In the genomic region with DNA sequence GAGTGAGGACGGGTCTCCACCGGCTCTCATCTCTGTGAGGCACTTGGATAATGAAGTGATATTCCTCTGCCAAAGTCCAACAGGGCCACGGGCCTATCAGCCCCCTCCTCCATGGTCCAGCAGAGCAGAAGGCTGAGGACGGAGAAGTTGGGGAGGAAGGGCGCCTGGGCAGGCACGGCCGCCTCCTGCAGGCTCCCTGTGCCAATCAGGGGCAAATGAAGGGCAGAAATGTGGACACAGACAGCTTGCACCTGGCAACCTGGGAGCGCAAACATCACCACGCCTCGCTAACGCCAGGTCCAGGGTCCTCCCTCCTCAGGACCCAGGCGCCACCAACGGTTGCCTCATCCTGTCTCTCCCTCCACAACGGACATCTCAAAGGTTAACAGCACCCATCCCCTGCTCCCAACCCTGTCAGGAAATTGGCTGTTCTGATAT, we compare ENCODE assay signal across 11 cellular contexts. TPM values are rescaled to one million over a fixed set of nuclear protein-coding genes. Genes with fewer than 3 reads are reported as not detected.
A peak's percentile ranks its signal among the peaks of the same experiment; 100 is the strongest.
DNase-seq lines count a peak whose midpoint lies in the region; ATAC-seq, FAIRE-seq and TF ChIP-seq lines count a peak whose summit lies in the region.
"Had no signal": no experiment of that assay in that cellular context is flagged by ENCODE, and none has a peak within 500 bp of the region (broad histone marks: within the 10 kb centered on the region; RNA-seq: fewer than 3 reads in every experiment).

No MANE protein-coding gene starts in this region.

- H3K9ac ChIP-seq in BLaER1 (no peak overlapping the region), mucosa of stomach (ENCODE audit: low read length) (peak overlapping the region; percentile 43)

- no peaks in the 10 kb centered on the region for H3K27me3 ChIP-seq in BLaER1
- no peaks in the 10 kb centered on the region for H3K27me3 ChIP-seq in mucosa of stomach (ENCODE audit: control insufficient read depth, insufficient read depth, low read length)

- no peak for FAIRE-seq in HTR-8/SVneo (lab: Jason Lieb, UNC)

- TF ChIP-seq CTCF in HEK293 (tag by site-specific recombination; IDR thresholded peaks at IDR 0.05) (no peak), Calu3 (IDR thresholded peaks at IDR 0.05; ENCODE audit: unreplicated experiment) (no peak)

- peak overlapping the region; percentile 47 for H3K27ac Mint-ChIP-seq in activated naive CD8-positive, alpha-beta T cell treated with anti-CD3 and anti-CD28 coated beads, Interleukin-2, amount 50 U/mL, for 24 hours
- no peak overlapping the region for H3K27ac Mint-ChIP-seq in Calu3 (ENCODE audit: unreplicated experiment)

- H3K9me3 ChIP-seq in BLaER1 (no peaks in the 10 kb centered on the region), HEK293 (ENCODE audit: control insufficient read depth, insufficient read depth, low read depth, low read length) (no peaks in the 10 kb centered on the region), mucosa of stomach (ENCODE audit: control insufficient read depth, low read length) (no peaks in the 10 kb centered on the region)

- H4K20me1 ChIP-seq in BLaER1: peaks cover 99% of the 10 kb centered on the region

- peaks cover 16% of the 10 kb centered on the region for H3K36me3 ChIP-seq in BLaER1
- peaks cover 0 to 57% of the 10 kb centered on the region in 2 experiments for H3K36me3 ChIP-seq in HEK293 (ENCODE audit: control insufficient read depth in 2 of 2, insufficient read depth in 1 of 2, low read length in 2 of 2)
- no peaks in the 10 kb centered on the region for H3K36me3 ChIP-seq in mucosa of stomach (ENCODE audit: control insufficient read depth, insufficient read depth, low read length)

- no peak overlapping the region for H3K4me3 Mint-ChIP-seq in activated naive CD8-positive, alpha-beta T cell treated with anti-CD3 and anti-CD28 coated beads, Interleukin-2, amount 50 U/mL, for 24 hours
- H3K4me3 Mint-ChIP-seq in Calu3 (ENCODE audit: low read depth, unreplicated experiment): no peak overlapping the region

- no peaks in the 10 kb centered on the region for H3K9me3 Mint-ChIP-seq in activated naive CD8-positive, alpha-beta T cell treated with anti-CD3 and anti-CD28 coated beads, Interleukin-2, amount 50 U/mL, for 24 hours
- H3K9me3 Mint-ChIP-seq in Calu3 (ENCODE audit: low read depth, unreplicated experiment): no peaks in the 10 kb centered on the region

- peaks cover 94% of the 10 kb centered on the region for H3K4me1 ChIP-seq in BLaER1
- H3K4me1 ChIP-seq in HEK293 (ENCODE audit: control insufficient read depth, insufficient read depth, low read length): peaks cover 68% of the 10 kb centered on the region
- peaks cover 94% of the 10 kb centered on the region for H3K4me1 ChIP-seq in mucosa of stomach (ENCODE audit: control insufficient read depth, insufficient read depth, low read length)

- H3K4me1 Mint-ChIP-seq in activated naive CD8-positive, alpha-beta T cell treated with anti-CD3 and anti-CD28 coated beads, Interleukin-2, amount 50 U/mL, for 24 hours: peaks cover 92% of the 10 kb centered on the region
- H3K4me1 Mint-ChIP-seq in Calu3 (ENCODE audit: low read depth, unreplicated experiment): peaks cover 74% of the 10 kb centered on the region

- H3K36me3 Mint-ChIP-seq in activated naive CD8-positive, alpha-beta T cell treated with anti-CD3 and anti-CD28 coated beads, Interleukin-2, amount 50 U/mL, for 24 hours (ENCODE audit: low read depth): peaks cover 19% of the 10 kb centered on the region
- peaks cover 36% of the 10 kb centered on the region for H3K36me3 Mint-ChIP-seq in Calu3 (ENCODE audit: insufficient read depth, unreplicated experiment)

- DNase-seq in activated naive CD8-positive, alpha-beta T cell treated with anti-CD3 and anti-CD28 coated beads, Interleukin-2, amount 50 U/mL, for 24 hours: no peak
- DNase-seq in HTR-8/SVneo (ENCODE audit: insufficient read length, low spot score) (no peak), Calu3 (no peak)
- DNase-seq: activated CD4-positive, CD25-positive, alpha-beta regulatory T cell; NK-92 treated with Interleukin-12 subunit alpha and Interleukin-12 subunit beta, amount 100 ng/mL, for 24 hours; stimulated activated CD4-positive, alpha-beta T cell treated with anti-CD3 and anti-CD28 coated beads, Interleukin-4, amount 100 ng/mL, for 4 hours had no signal

- H3K27ac ChIP-seq in BLaER1: no peak overlapping the region
- no peak overlapping the region for H3K27ac ChIP-seq in HEK293 (ENCODE audit: extremely low read depth, low read depth, low read length)

- intact Hi-C loops in Calu3 (cut with micrococcal nuclease; ENCODE audit: unreplicated experiment): no loop called here

- H3K4me3 ChIP-seq in BLaER1: no peak overlapping the region
- no peak overlapping the region for H3K4me3 ChIP-seq in HEK293 (ENCODE audit: low read depth, low read length)
- no peak overlapping the region for H3K4me3 ChIP-seq in mucosa of stomach (ENCODE audit: low read length)

- peak overlapping the region; percentile 96 for H3K4me2 ChIP-seq in BLaER1

- ATAC-seq in activated naive CD8-positive, alpha-beta T cell treated with anti-CD3 and anti-CD28 coated beads, Interleukin-2, amount 50 U/mL, for 24 hours: no peak
- ATAC-seq in HG03139 (IDR thresholded peaks at IDR 0.05; ENCODE audit: unreplicated experiment) (no peak), HG02623 (IDR thresholded peaks at IDR 0.05; ENCODE audit: unreplicated experiment) (no peak)

- BruUV-seq in Calu3 (replicated peaks; lab: Mats Ljungman, UMichigan): no TSS peak

- no peaks in the 10 kb centered on the region for H3K27me3 Mint-ChIP-seq in activated naive CD8-positive, alpha-beta T cell treated with anti-CD3 and anti-CD28 coated beads, Interleukin-2, amount 50 U/mL, for 24 hours
- H3K27me3 Mint-ChIP-seq in Calu3 (ENCODE audit: unreplicated experiment): no peaks in the 10 kb centered on the region

- POLR2A ChIA-PET in HEK293 (lab: Yijun Ruan, JAX): interaction anchor here (0.7 to 1.5 kb wide), 2 partner anchors 14 to 23 kb away, joined by 3 to 9 read pairs; no protein-coding TSS in a partner anchor

- CTCF ChIA-PET in HEK293 (lab: Yijun Ruan, JAX) (no interaction called here), Calu3 (lab: Charles Lee) (no interaction called here)

TF ChIP-seq in HEK293, 187 proteins besides CTCF, POLR2A, EP300 and RAD21:
- TF ChIP-seq KLF10 (tag by site-specific recombination; IDR thresholded peaks at IDR 0.05) (no peak), ZNF341 (tag by site-specific recombination; IDR thresholded peaks at IDR 0.05; ENCODE audit: low read depth) (0 out of 2 replicates have a peak, but pooled peaks have one; percentile 17)

RNA-seq across cellular contexts. Expression of a gene that starts 24.3 kb away (rescaled TPM):
- total RNA-seq in Calu3 (2022): 11.2 and 13.7 TPM in 2 replicates
